ENCODE assay signal across 22 cellular contexts in genomic region chrX:42497356-42497755, GRCh38.
"Had no signal": no experiment of that assay in that cellular context is flagged by ENCODE, and none has a peak within 500 bp of the region (broad histone marks: within the 10 kb centered on the region; RNA-seq: fewer than 3 reads in every experiment).

No MANE protein-coding gene starts in this region.

- H3K9me3 ChIP-seq: colonic mucosa, esophagus muscularis mucosa, esophagus squamous epithelium, gastrocnemius medialis, gastroesophageal sphincter, heart left ventricle, heart right ventricle had no signal

- DNase-seq: colonic mucosa; cortex of kidney; dermis blood vessel endothelial cell; dorsolateral prefrontal cortex; effector CD4-positive, alpha-beta T cell; effector CD8-positive, alpha-beta T cell; effector memory CD8-positive, alpha-beta T cell; endodermal cell; erythroblast; esophagus squamous epithelium; foreskin fibroblast; foreskin keratinocyte; foreskin melanocyte; gastrocnemius medialis; glutamatergic neuron; head of caudate nucleus; heart left ventricle; heart right ventricle had no signal

- H3K27me3 ChIP-seq: colonic mucosa, esophagus muscularis mucosa, esophagus squamous epithelium, foreskin keratinocyte, gastrocnemius medialis, gastroesophageal sphincter had no signal

- H3K4me1 ChIP-seq: colonic mucosa, esophagus muscularis mucosa, esophagus squamous epithelium, foreskin keratinocyte, gastrocnemius medialis, gastroesophageal sphincter, heart left ventricle, heart right ventricle had no signal

- H3K36me3 ChIP-seq: colonic mucosa, esophagus muscularis mucosa, esophagus squamous epithelium, gastrocnemius medialis, gastroesophageal sphincter, heart left ventricle, heart right ventricle had no signal

- H3K4me3 ChIP-seq: colonic mucosa, coronary artery, dorsolateral prefrontal cortex, esophagus muscularis mucosa, esophagus squamous epithelium, gastrocnemius medialis, gastroesophageal sphincter, heart left ventricle, heart right ventricle had no signal

- H3K27ac ChIP-seq: colonic mucosa, coronary artery, dorsolateral prefrontal cortex, epithelial cell of prostate, esophagus muscularis mucosa, esophagus squamous epithelium, foreskin keratinocyte, gastrocnemius medialis, gastroesophageal sphincter, heart left ventricle, heart right ventricle had no signal
